1 cellular context compared by ENCODE assay signal in genomic region chr6:130865793-130866192, GRCh38.
TF ChIP-seq lines count a peak whose summit lies in the region.

No MANE protein-coding gene starts in this region.

TF ChIP-seq in HepG2, 621 proteins besides CTCF, POLR2A, EP300 and RAD21 (continued from another document):
- no peak for TF ChIP-seq THAP9 (CRISPR knock-in tag; IDR thresholded peaks at IDR 0.05; ENCODE audit: borderline replicate concordance)
- no peak for TF ChIP-seq CC2D1A (CRISPR knock-in tag; IDR thresholded peaks at IDR 0.05)
- no peak for TF ChIP-seq BCL6 (CRISPR knock-in tag; IDR thresholded peaks at IDR 0.05)
- no peak for TF ChIP-seq DBP (CRISPR knock-in tag; IDR thresholded peaks at IDR 0.05; ENCODE audit: not compliant biosample characterization)
- no peak for TF ChIP-seq KAT8 (CRISPR knock-in tag; IDR thresholded peaks at IDR 0.05)
- no peak for TF ChIP-seq ZNF264 (CRISPR knock-in tag; IDR thresholded peaks at IDR 0.05)
- TF ChIP-seq ZSCAN5A (CRISPR knock-in tag; IDR thresholded peaks at IDR 0.05; ENCODE audit: borderline replicate concordance), result no peak
- no peak for TF ChIP-seq SCMH1 (CRISPR knock-in tag; IDR thresholded peaks at IDR 0.05; ENCODE audit: borderline replicate concordance)
- peak; percentile 21 to 67; a peak in 2 of 4 replicates for TF ChIP-seq MAFK (conservative IDR thresholded peaks at IDR 0.05 in 1 of 2, IDR thresholded peaks at IDR 0.05 in 1 of 2; ENCODE audit: low read length in 2 of 2)
